24 cellular contexts compared by ENCODE assay signal in the genomic region with DNA sequence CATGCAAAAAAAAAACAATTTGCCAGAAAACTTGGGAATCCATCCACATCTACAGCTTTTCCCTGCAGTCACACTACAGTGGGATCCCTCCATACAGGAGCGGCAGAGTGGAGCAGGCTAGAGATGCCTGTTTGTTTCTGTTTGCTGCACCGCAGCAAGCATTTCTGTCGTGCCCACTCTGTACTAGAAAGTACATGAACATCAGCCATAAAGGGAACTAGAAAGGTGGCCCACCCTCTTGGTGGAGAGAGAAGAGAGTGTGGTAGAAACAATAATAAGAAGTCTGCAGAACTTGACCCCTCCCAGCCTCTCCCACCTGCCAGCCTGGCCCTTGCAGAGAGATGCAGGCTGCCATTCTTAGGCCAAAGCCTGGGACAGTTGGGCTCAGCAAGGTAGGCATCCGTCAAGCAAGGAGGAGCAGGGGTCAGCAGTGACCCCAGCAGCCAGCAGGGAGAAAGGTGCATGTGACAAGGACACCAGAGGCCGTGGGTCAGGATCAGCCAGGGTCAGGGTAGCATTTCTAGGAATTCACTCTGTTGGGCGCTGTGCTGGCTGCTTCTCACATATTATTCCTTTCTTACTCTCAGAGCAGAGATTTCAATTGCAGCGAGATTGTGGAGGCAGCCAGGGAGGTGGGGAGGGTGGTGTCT.
DNase-seq lines count a peak whose midpoint lies in the region; TF ChIP-seq lines count a peak whose summit lies in the region.
"Had no signal": no experiment of that assay in that cellular context is flagged by ENCODE, and none has a peak within 500 bp of the region (broad histone marks: within the 10 kb centered on the region; RNA-seq: fewer than 3 reads in every experiment).

No MANE protein-coding gene starts in this region.

- no peaks in the 10 kb centered on the region for H3K9me3 Mint-ChIP-seq in type B pancreatic cell
- no peaks in the 10 kb centered on the region for H3K9me3 Mint-ChIP-seq in CD4-positive, alpha-beta memory T cell
- H3K9me3 Mint-ChIP-seq: CD8-positive, alpha-beta memory T cell had no signal

- TF ChIP-seq CTCF in thyroid gland (IDR thresholded peaks at IDR 0.05) (no peak), type B pancreatic cell (conservative IDR thresholded peaks at IDR 0.05) (no peak)

- H3K36me3 Mint-ChIP-seq in type B pancreatic cell = peaks cover 23% of the 10 kb centered on the region
- no peaks in the 10 kb centered on the region for H3K36me3 Mint-ChIP-seq in CD4-positive, alpha-beta memory T cell
- H3K36me3 Mint-ChIP-seq: CD8-positive, alpha-beta memory T cell had no signal

- no peak overlapping the region for H3K4me3 ChIP-seq in thyroid gland (replicated peaks in 1 of 3)
- no peak overlapping the region for H3K4me3 ChIP-seq in CD4-positive, alpha-beta memory T cell (ENCODE audit: low read length in 2 of 2)
- H3K4me3 ChIP-seq: SK-N-MC had no signal

- peak; percentile 19 for DNase-seq in activated CD8-positive, alpha-beta memory T cell treated with anti-CD3 and anti-CD28 coated beads for 24 hours
- DNase-seq in activated CD8-positive, alpha-beta memory T cell treated with anti-CD3 and anti-CD28 coated beads, Interleukin-2, amount 50 U/mL, for 48 hours = no peak
- DNase-seq in ecto neural progenitor cell (ENCODE audit: low spot score) = peak; percentile 23
- peak; percentile 60 for DNase-seq in mesenteric fat pad (ENCODE audit: low spot score)
- peak; percentile 50 to 61 for DNase-seq in thyroid gland
- DNase-seq in NCI-H1417 (lab: John Stamatoyannopoulos, UW) = no peak
- DNase-seq in type B pancreatic cell (ENCODE audit: extremely low spot score, unreplicated experiment) = no peak
- DNase-seq in CD4-positive, alpha-beta memory T cell = no peak
- DNase-seq: Calu3; CD8-positive, alpha-beta memory T cell; DMS79 treated with DMSO at 0.1 percent for 48 hours; GF-D8; H7; KBM-7; MV-4-11; NCI-H1105; NCI-H2029; NCI-H69; RPMI8226; SIG-M5 had no signal

- CTCF ChIA-PET in CD4-positive, alpha-beta memory T cell (lab: Charles Lee; ENCODE audit: partially characterized antibody) = no interaction called here

- WGBS in thyroid gland, 2 donors = 60 to 67% methylated on average over 7 of the region's 7 CpGs

- no peak for TF ChIP-seq POLR2A in thyroid gland (IDR thresholded peaks at IDR 0.05)

- H3K4me3 Mint-ChIP-seq in type B pancreatic cell = no peak overlapping the region
- no peak overlapping the region for H3K4me3 Mint-ChIP-seq in CD4-positive, alpha-beta memory T cell
- H3K4me3 Mint-ChIP-seq: B cell; CD8-positive, alpha-beta memory T cell had no signal

- H3K27ac Mint-ChIP-seq in type B pancreatic cell = no peak overlapping the region
- H3K27ac Mint-ChIP-seq in CD4-positive, alpha-beta memory T cell = no peak overlapping the region
- H3K27ac Mint-ChIP-seq: B cell had no signal

- intact Hi-C loops in thyroid gland (cut with DNase I) = loop anchor here (10.0 kb wide), 1 partner anchor 156 kb away; no protein-coding TSS in a partner anchor
- intact Hi-C loops in CD4-positive, alpha-beta memory T cell (cut with micrococcal nuclease) = no loop called here

- peak overlapping the region; percentile 18 to 48 (median 43) for H3K27ac ChIP-seq in thyroid gland
- no peak overlapping the region for H3K27ac ChIP-seq in CD4-positive, alpha-beta memory T cell (ENCODE audit: low read depth, low read length)
- H3K27ac ChIP-seq: 22Rv1, C4-2B, SK-N-MC had no signal

- H3K36me3 ChIP-seq in thyroid gland = peaks cover 0 to 4% of the 10 kb centered on the region in 2 donors
- H3K36me3 ChIP-seq in CD4-positive, alpha-beta memory T cell (ENCODE audit: insufficient read depth, low read length) = no peaks in the 10 kb centered on the region

- H3K9me3 ChIP-seq in thyroid gland = no peaks in the 10 kb centered on the region
- no peaks in the 10 kb centered on the region for H3K9me3 ChIP-seq in CD4-positive, alpha-beta memory T cell (ENCODE audit: control insufficient read depth in 1 of 2, low read length in 2 of 2)

- no peaks in the 10 kb centered on the region for H3K27me3 Mint-ChIP-seq in type B pancreatic cell
- H3K27me3 Mint-ChIP-seq in CD4-positive, alpha-beta memory T cell = peaks cover 9 to 14% of the 10 kb centered on the region in 2 donors

- POLR2A ChIA-PET in CD4-positive, alpha-beta memory T cell (lab: Charles Lee; ENCODE audit: partially characterized antibody) = no interaction called here

- H3K4me1 ChIP-seq in thyroid gland = peaks cover 51 to 61% of the 10 kb centered on the region in 2 donors
- no peaks in the 10 kb centered on the region for H3K4me1 ChIP-seq in CD4-positive, alpha-beta memory T cell (ENCODE audit: insufficient read depth, low read length)

- H3K4me1 Mint-ChIP-seq in type B pancreatic cell (ENCODE audit: unreplicated experiment) = peaks cover 25% of the 10 kb centered on the region
- H3K4me1 Mint-ChIP-seq in CD4-positive, alpha-beta memory T cell = peaks cover 0 to 2% (median 0%) of the 10 kb centered on the region in 4 donors
- H3K4me1 Mint-ChIP-seq: B cell had no signal

- no peaks in the 10 kb centered on the region for H3K27me3 ChIP-seq in thyroid gland
- no peaks in the 10 kb centered on the region for H3K27me3 ChIP-seq in CD4-positive, alpha-beta memory T cell (ENCODE audit: insufficient read depth, low read length)

Comparison
In these comparisons a context has a peak if more than half of its experiments do, and no peak if none do; other contexts are left out.
1. DNase-seq: peak in activated CD8-positive, alpha-beta memory T cell treated with anti-CD3 and anti-CD28 coated beads for 24 hours (single experiment), ecto neural progenitor cell (single experiment), mesenteric fat pad (single experiment) and thyroid gland (2 of 2); none in activated CD8-positive, alpha-beta memory T cell treated with anti-CD3 and anti-CD28 coated beads, Interleukin-2, amount 50 U/mL, for 48 hours (single experiment), NCI-H1417 (0 of 3), type B pancreatic cell (single experiment) and CD4-positive, alpha-beta memory T cell (0 of 5).